Comparison of ENCODE assay signal across 24 cellular contexts in genomic region chr9:113854310-113854709, GRCh38.
"Had no signal": no experiment of that assay in that cellular context is flagged by ENCODE, and none has a peak within 500 bp of the region (broad histone marks: within the 10 kb centered on the region; RNA-seq: fewer than 3 reads in every experiment).

No MANE protein-coding gene starts in this region.

- H3K27ac ChIP-seq: breast epithelium, coronary artery, epithelial cell of prostate, heart right ventricle, testis had no signal

- H3K4me3 Mint-ChIP-seq: activated CD4-positive, alpha-beta memory T cell treated with anti-CD3 and anti-CD28 coated beads, Interleukin-2, amount 10 ng/mL, durations not matched to agents 7 days and 5 days; activated CD4-positive, alpha-beta T cell treated with anti-CD3 and anti-CD28 coated beads, Interleukin-2, amount 10 ng/mL, durations not matched to agents 24 days and 14 days; activated naive CD4-positive, alpha-beta T cell treated with anti-CD3 and anti-CD28 coated beads for 36 hours; activated naive CD8-positive, alpha-beta T cell treated with anti-CD3 and anti-CD28 coated beads, Interleukin-2, amount 10 ng/mL, durations not matched to agents 7 days and 5 days; activated T-cell treated with anti-CD3 and anti-CD28 coated beads, Interleukin-2, amount 50 U/mL, for 72 hours; memory B cell; naive B cell; stimulated activated memory B cell treated with anti-CD40 and anti-IgM and Interleukin-4, amounts not matched to agents 10 μg/mL and 1 μg/mL and 100 μg/mL, for 72 hours; T-helper 17 cell had no signal

- DNase-seq: activated CD4-positive, alpha-beta memory T cell treated with anti-CD3 and anti-CD28 coated beads, Interleukin-2, amount 10 ng/mL, durations not matched to agents 7 days and 5 days; activated CD4-positive, alpha-beta T cell treated with anti-CD3 and anti-CD28 coated beads, Interleukin-2, amount 10 ng/mL, durations not matched to agents 24 days and 14 days; activated effector memory CD4-positive, alpha-beta T cell treated with Interleukin-2 at 50 U/mL for 16 hours; activated naive CD4-positive, alpha-beta T cell treated with anti-CD3 and anti-CD28 coated beads for 36 hours; activated naive CD8-positive, alpha-beta T cell treated with anti-CD3 and anti-CD28 coated beads, Interleukin-2, amount 10 ng/mL, durations not matched to agents 7 days and 5 days; activated T-cell treated with anti-CD3 and anti-CD28 coated beads, Interleukin-2, amount 50 U/mL, for 72 hours; amniotic stem cell; cerebellar nuclear complex; heart right ventricle; left colon; naive B cell; occipital lobe; posterior cingulate gyrus; small intestine; stimulated activated CD4-positive, alpha-beta T cell treated with anti-CD3 and anti-CD28 coated beads, Interleukin-2, amount 100 ng/mL, for 24 hours; SW 1271; T-helper 17 cell; testis had no signal

- H3K36me3 ChIP-seq: breast epithelium, heart right ventricle had no signal

- H3K36me3 Mint-ChIP-seq: activated naive CD8-positive, alpha-beta T cell treated with anti-CD3 and anti-CD28 coated beads, Interleukin-2, amount 10 ng/mL, durations not matched to agents 7 days and 5 days had no signal

- H3K27me3 ChIP-seq: breast epithelium, testis had no signal

- ATAC-seq: activated T-cell treated with anti-CD3 and anti-CD28 coated beads, Interleukin-2, amount 50 U/mL, for 72 hours; heart right ventricle; left colon; sciatic nerve; stimulated activated memory B cell treated with anti-CD40 and anti-IgM and Interleukin-4, amounts not matched to agents 10 μg/mL and 1 μg/mL and 100 μg/mL, for 72 hours; T-helper 17 cell had no signal

- H3K9me3 ChIP-seq: testis had no signal

- H3K27ac Mint-ChIP-seq: activated CD4-positive, alpha-beta memory T cell treated with anti-CD3 and anti-CD28 coated beads, Interleukin-2, amount 10 ng/mL, durations not matched to agents 7 days and 5 days; activated CD4-positive, alpha-beta T cell treated with anti-CD3 and anti-CD28 coated beads, Interleukin-2, amount 10 ng/mL, durations not matched to agents 24 days and 14 days; activated naive CD4-positive, alpha-beta T cell treated with anti-CD3 and anti-CD28 coated beads for 36 hours; activated naive CD8-positive, alpha-beta T cell treated with anti-CD3 and anti-CD28 coated beads, Interleukin-2, amount 10 ng/mL, durations not matched to agents 7 days and 5 days; activated T-cell treated with anti-CD3 and anti-CD28 coated beads, Interleukin-2, amount 50 U/mL, for 72 hours; memory B cell; naive B cell; stimulated activated memory B cell treated with anti-CD40 and anti-IgM and Interleukin-4, amounts not matched to agents 10 μg/mL and 1 μg/mL and 100 μg/mL, for 72 hours; T-helper 17 cell had no signal

- H3K4me1 ChIP-seq: breast epithelium, heart right ventricle, testis had no signal

- H3K4me1 Mint-ChIP-seq: activated CD4-positive, alpha-beta memory T cell treated with anti-CD3 and anti-CD28 coated beads, Interleukin-2, amount 10 ng/mL, durations not matched to agents 7 days and 5 days; activated CD4-positive, alpha-beta T cell treated with anti-CD3 and anti-CD28 coated beads, Interleukin-2, amount 10 ng/mL, durations not matched to agents 24 days and 14 days; activated naive CD8-positive, alpha-beta T cell treated with anti-CD3 and anti-CD28 coated beads, Interleukin-2, amount 10 ng/mL, durations not matched to agents 7 days and 5 days; memory B cell; naive B cell; stimulated activated memory B cell treated with anti-CD40 and anti-IgM and Interleukin-4, amounts not matched to agents 10 μg/mL and 1 μg/mL and 100 μg/mL, for 72 hours; T-helper 17 cell had no signal

- H3K4me3 ChIP-seq: breast epithelium, coronary artery, heart right ventricle, testis had no signal
